Comparison of ENCODE assay signal across 8 cellular contexts in genomic region chr12:12265571-12266388, GRCh38. TPM values are rescaled to one million over a fixed set of nuclear protein-coding genes. Genes with fewer than 3 reads are reported as not detected.
DNase-seq lines count a peak whose midpoint lies in the region; ATAC-seq, FAIRE-seq and TF ChIP-seq lines count a peak whose summit lies in the region.

No MANE protein-coding gene starts in this region.

- DNase-seq in AG10803 (ENCODE audit: low read depth) (peak; percentile 60), GM19239 (ENCODE audit: insufficient read length, low spot score) (no peak), SK-N-DZ (ENCODE audit: low spot score) (peak; percentile 18), activated gamma-delta T cell treated with Interleukin-2 at 50 U/mL for 16 hours (no peak)

- no peaks in the 10 kb centered on the region for H3K9me3 ChIP-seq in muscle layer of colon (ENCODE audit: low read length)

- peaks cover 16% of the 10 kb centered on the region for H3K4me1 ChIP-seq in muscle layer of colon (ENCODE audit: insufficient read depth, low read length)

- H3K36me3 ChIP-seq in muscle layer of colon (ENCODE audit: insufficient read depth, low read length), result no peaks in the 10 kb centered on the region

- no peak for TF ChIP-seq CTCF in AG10803 (conservative IDR thresholded peaks at IDR 0.05; ENCODE audit: low read length)

- FAIRE-seq in GM19239 (lab: Jason Lieb, UNC) (peak; percentile 64), endometrium (lab: Jason Lieb, UNC) (peak; percentile 23)

- H3K27me3 ChIP-seq in muscle layer of colon (ENCODE audit: control insufficient read depth in 1 of 2, insufficient read depth in 2 of 2, low read length in 2 of 2), result no peaks in the 10 kb centered on the region

- H3K4me3 ChIP-seq in AG10803 (ENCODE audit: low read length) (peak overlapping the region; percentile 99), muscle layer of colon (ENCODE audit: low read depth in 1 of 2, low read length in 2 of 2) (peak overlapping the region; percentile 68 to 90)

- H3K9ac ChIP-seq in muscle layer of colon (ENCODE audit: low read length), result peak overlapping the region; percentile 62

- no peak for ATAC-seq in GM19035 (IDR thresholded peaks at IDR 0.05; ENCODE audit: unreplicated experiment)
- ATAC-seq in HG02973 (IDR thresholded peaks at IDR 0.05; ENCODE audit: unreplicated experiment), result no peak

- H3K27ac ChIP-seq in muscle layer of colon (ENCODE audit: low read depth, low read length), result peak overlapping the region; percentile 99

RNA-seq across cellular contexts. Expression of gene LRP6, which starts 1.1 kb away (rescaled TPM):
- 18.7 and 22.9 TPM in 2 replicates for polyA plus RNA-seq in SK-N-DZ (2014; cell fraction: cytosol; rRNA removed)
- 23.5 and 29.2 TPM in 2 replicates for polyA plus RNA-seq in SK-N-DZ (2014; cell fraction: nucleus; rRNA removed)

Comparison
In these comparisons a context has a peak if more than half of its experiments do, and no peak if none do; other contexts are left out.
1. DNase-seq: peak in AG10803 (single experiment) and SK-N-DZ (single experiment); none in GM19239 (single experiment) and activated gamma-delta T cell treated with Interleukin-2 at 50 U/mL for 16 hours (single experiment).